ENCODE assay signal across 6 cellular contexts in genomic region chrX:33014949-33015348, GRCh38.
"Had no signal": no experiment of that assay in that cellular context is flagged by ENCODE, and none has a peak within 500 bp of the region (broad histone marks: within the 10 kb centered on the region; RNA-seq: fewer than 3 reads in every experiment).

No MANE protein-coding gene starts in this region.

- H3K4me3 Mint-ChIP-seq: IgD-negative memory B cell had no signal

- H3K4me3 ChIP-seq: K562 had no signal

- DNase-seq: IMR-90, KBM-7 had no signal

- H3K27me3 Mint-ChIP-seq: IgD-negative memory B cell had no signal

- H3K27ac ChIP-seq: HL-60 had no signal

- H3K27ac Mint-ChIP-seq: IgD-negative memory B cell had no signal

- ATAC-seq: HepG2, K562 had no signal

- H3K36me3 Mint-ChIP-seq: IgD-negative memory B cell had no signal
